8 cellular contexts compared by ENCODE assay signal in the genomic region with DNA sequence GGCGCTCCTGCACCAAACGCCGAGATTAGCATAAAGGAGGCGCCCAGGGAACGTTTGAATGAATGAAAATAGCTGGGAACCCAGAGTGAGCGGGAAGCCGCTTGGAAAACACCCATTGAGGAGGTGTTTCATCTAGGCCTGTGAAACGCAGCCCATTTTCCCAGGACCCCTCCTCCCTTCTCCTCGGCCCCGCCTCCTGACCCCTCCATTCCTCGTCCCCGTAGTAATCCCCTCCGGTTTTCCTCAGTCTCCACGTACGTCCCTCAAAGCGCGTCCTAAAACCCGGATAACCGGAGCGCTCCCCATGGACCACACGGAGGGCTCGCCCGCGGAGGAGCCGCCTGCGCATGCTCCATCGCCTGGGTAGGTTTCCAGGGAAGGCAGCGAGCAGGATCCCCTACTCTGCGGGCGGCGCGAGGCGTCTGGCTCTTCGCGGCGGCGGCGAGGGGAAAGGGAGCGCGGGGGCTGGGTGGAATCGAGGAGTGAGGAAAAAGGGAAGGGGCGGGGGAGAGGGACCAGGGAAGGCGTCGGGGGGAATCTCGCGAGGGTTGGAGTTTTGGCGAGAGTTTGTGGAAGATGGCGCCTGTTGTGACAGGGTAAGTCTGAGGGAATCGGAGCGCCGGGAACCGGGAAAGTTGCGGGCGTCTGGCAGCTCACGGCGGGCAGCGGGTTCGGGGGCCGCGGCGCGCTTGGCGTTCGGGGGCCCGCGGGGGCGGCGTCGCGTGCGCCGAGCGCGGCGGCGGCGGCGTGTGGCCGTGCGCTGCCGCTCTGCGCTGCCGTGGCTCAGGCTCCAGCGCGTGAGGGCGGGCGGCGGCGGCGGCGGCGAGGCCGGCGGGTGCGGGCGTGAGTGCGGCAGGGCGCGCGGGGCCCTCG. TPM values are rescaled to one million over a fixed set of nuclear protein-coding genes. Genes with fewer than 3 reads are reported as not detected.
DNase-seq lines count a peak whose midpoint lies in the region; ATAC-seq and TF ChIP-seq lines count a peak whose summit lies in the region.

A gene (plus strand): TSS at position 562 of the 873 bp plus-strand sequence. CDS start 15 bp downstream, at position 577.

- WGBS in lung, 2 donors: 1% methylated on average over 60 to 101 of the region's 101 CpGs

- DNase-seq in BJ (ENCODE audit: low read depth) (peak; percentile 70), HT1080 (ENCODE audit: low read depth) (peak; percentile 93), NOMO-1 (lab: John Stamatoyannopoulos, UW; ENCODE audit: unreplicated experiment in 2 of 2) (peak; percentile 70 to 76), lung (ENCODE audit: low spot score) (peak; percentile 95)
- DNase-seq in activated CD8-positive, alpha-beta memory T cell treated with anti-CD3 and anti-CD28 coated beads for 24 hours: peak; percentile 91
- peak; percentile 86 for DNase-seq in effector CD8-positive, alpha-beta T cell (lab: John Stamatoyannopoulos, UW)
- peak; percentile 68 to 84 (median 69) for DNase-seq in stimulated activated CD4-positive, alpha-beta T cell treated with anti-CD3 and anti-CD28 coated beads, TNF-alpha, amount 100 ng/mL, for 24 hours (ENCODE audit: low read depth in 3 of 3)

- TF ChIP-seq CTCF in BJ (IDR thresholded peaks at IDR 0.05; ENCODE audit: insufficient read depth, low read depth, low read length) (no peak), lung (IDR thresholded peaks at IDR 0.05; ENCODE audit: control extremely low read depth, extremely low read depth) (no peak)

- peaks cover 0 to 2% of the 10 kb centered on the region in 2 donors for H3K4me1 ChIP-seq in lung (ENCODE audit: control insufficient read depth in 2 of 2, insufficient read depth in 2 of 2, low read length in 2 of 2)

- peak within 1 kb of the TSS; percentile 94 to 96 for H3K27ac ChIP-seq in lung (ENCODE audit: low read depth in 1 of 2, low read length in 1 of 2)

- peak within 1 kb of the TSS; percentile 92 for H3K4me3 ChIP-seq in BJ (ENCODE audit: low read depth, low read length)
- peak within 1 kb of the TSS; percentile 85 for H3K4me3 ChIP-seq in lung

- POLR2A ChIA-PET in BJ (lab: Charles Lee): no interaction called here

- H3K36me3 ChIP-seq in BJ (ENCODE audit: control insufficient read depth, insufficient read depth, low read length) (no peaks in the 10 kb centered on the region), lung (ENCODE audit: control insufficient read depth in 2 of 2, insufficient read depth in 2 of 2, low read length in 2 of 2) (no peaks in the 10 kb centered on the region)

- no peaks in the 10 kb centered on the region for H3K27me3 ChIP-seq in BJ (ENCODE audit: control insufficient read depth, insufficient read depth, low read length)
- H3K27me3 ChIP-seq in lung (ENCODE audit: control insufficient read depth, insufficient read depth): no peaks in the 10 kb centered on the region

- no peaks in the 10 kb centered on the region for H3K9me3 ChIP-seq in lung (ENCODE audit: control insufficient read depth in 2 of 2, insufficient read depth in 1 of 2, low read length in 1 of 2)

- CTCF ChIA-PET in BJ (lab: Yijun Ruan, JAX): interaction anchor here (1.0 kb wide), 1 partner anchor 333 kb away, joined by 3 read pairs; no protein-coding TSS in a partner anchor

- ATAC-seq in GM19395 (IDR thresholded peaks at IDR 0.05; ENCODE audit: unreplicated experiment) (peak; percentile 34), lung (ENCODE audit: insufficient read depth, low FRiP score) (peak; percentile 73)

RNA-seq across cellular contexts. Expression of the gene that starts here (rescaled TPM):
- polyA plus RNA-seq in BJ (2011; rRNA removed): 31.6 and 51.5 TPM in 2 replicates
- 25.0 and 25.4 TPM in 2 replicates for polyA minus RNA-seq in BJ (2011; rRNA and poly(A)+ RNA removed)
- total RNA-seq in HT1080 (2014; rRNA removed; shearing (Covaris generic)): 27.3 and 31.3 TPM in 2 replicates
- polyA plus RNA-seq in HT1080 (2015; cell fraction: cytosol; rRNA removed): 40.1 and 47.8 TPM in 2 replicates
- 82.1 and 97.7 TPM in 2 replicates for polyA plus RNA-seq in HT1080 (2015; cell fraction: nucleus; rRNA removed)
- total RNA-seq in lung: 100 to 1,000 TPM in 1 of 2 donors, 10 to 100 TPM in 1; 78.4 to 130 TPM
- polyA plus RNA-seq in lung: 10 to 100 TPM; 39.1 to 39.5 TPM

Comparison
In these comparisons a context has a peak if more than half of its experiments do, and no peak if none do; other contexts are left out.
1. Peak in every context shown above with its lines: DNase-seq, ATAC-seq, H3K4me3 ChIP-seq and H3K27ac ChIP-seq.